In the genomic region with DNA sequence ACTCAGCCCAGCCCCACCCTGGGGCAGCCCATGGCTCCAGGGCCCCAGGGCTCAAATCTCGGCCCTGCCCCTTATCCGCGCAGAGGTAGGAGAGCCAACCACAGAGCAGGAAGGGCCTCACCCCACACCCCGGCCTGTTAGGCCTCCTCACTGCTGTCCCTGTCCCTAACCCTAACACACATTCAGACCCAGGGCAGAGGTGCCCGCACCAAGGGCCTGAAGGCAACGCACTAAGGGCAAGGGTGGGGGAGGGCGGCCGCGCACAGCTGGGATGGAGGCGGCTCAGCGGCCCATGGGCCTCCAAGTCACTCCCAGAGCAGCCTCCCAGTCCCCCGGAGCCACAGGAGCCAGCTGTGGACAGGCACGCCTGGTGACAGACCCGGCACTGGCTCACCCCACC, we compare ENCODE assay signal across 1 cellular context.
TF ChIP-seq lines count a peak whose summit lies in the region.

No MANE protein-coding gene starts in this region.

TF ChIP-seq in IMR-90, 13 proteins besides CTCF, POLR2A, EP300 and RAD21:
- no peak for TF ChIP-seq MAZ (IDR thresholded peaks at IDR 0.05; ENCODE audit: borderline replicate concordance, low read depth, low read length)
- TF ChIP-seq RFX5 (IDR thresholded peaks at IDR 0.05; ENCODE audit: low read depth, low read length), result no peak
- no peak for TF ChIP-seq MAFK (IDR thresholded peaks at IDR 0.05; ENCODE audit: low read depth, low read length)
- TF ChIP-seq, protein P1, sequence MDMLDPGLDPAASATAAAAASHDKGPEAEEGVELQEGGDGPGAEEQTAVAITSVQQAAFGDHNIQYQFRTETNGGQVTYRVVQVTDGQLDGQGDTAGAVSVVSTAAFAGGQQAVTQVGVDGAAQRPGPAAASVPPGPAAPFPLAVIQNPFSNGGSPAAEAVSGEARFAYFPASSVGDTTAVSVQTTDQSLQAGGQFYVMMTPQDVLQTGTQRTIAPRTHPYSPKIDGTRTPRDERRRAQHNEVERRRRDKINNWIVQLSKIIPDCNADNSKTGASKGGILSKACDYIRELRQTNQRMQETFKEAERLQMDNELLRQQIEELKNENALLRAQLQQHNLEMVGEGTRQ (IDR thresholded peaks at IDR 0.05; ENCODE audit: low read depth, low read length), result no peak
- TF ChIP-seq FOS (IDR thresholded peaks at IDR 0.05; ENCODE audit: low read depth, low read length), result no peak
- no peak for TF ChIP-seq CHD1 (IDR thresholded peaks at IDR 0.05; ENCODE audit: low read depth, low read length)
- TF ChIP-seq NFE2L2 (IDR thresholded peaks at IDR 0.05; ENCODE audit: low read depth, low read length), result no peak
- TF ChIP-seq, protein P2, sequence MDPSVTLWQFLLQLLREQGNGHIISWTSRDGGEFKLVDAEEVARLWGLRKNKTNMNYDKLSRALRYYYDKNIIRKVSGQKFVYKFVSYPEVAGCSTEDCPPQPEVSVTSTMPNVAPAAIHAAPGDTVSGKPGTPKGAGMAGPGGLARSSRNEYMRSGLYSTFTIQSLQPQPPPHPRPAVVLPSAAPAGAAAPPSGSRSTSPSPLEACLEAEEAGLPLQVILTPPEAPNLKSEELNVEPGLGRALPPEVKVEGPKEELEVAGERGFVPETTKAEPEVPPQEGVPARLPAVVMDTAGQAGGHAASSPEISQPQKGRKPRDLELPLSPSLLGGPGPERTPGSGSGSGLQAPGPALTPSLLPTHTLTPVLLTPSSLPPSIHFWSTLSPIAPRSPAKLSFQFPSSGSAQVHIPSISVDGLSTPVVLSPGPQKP (IDR thresholded peaks at IDR 0.05; ENCODE audit: borderline replicate concordance, low read depth, low read length), result no peak
